Comparison of ENCODE assay signal across 8 cellular contexts in genomic region chr14:91317381-91318313, GRCh38.
A peak's percentile ranks its signal among the peaks of the same experiment; 100 is the strongest.
DNase-seq lines count a peak whose midpoint lies in the region; ATAC-seq and TF ChIP-seq lines count a peak whose summit lies in the region.

No MANE protein-coding gene starts in this region.

- H3K4me1 ChIP-seq in HEK293 (ENCODE audit: control insufficient read depth, insufficient read depth, low read length) = peaks cover 6% of the 10 kb centered on the region
- H3K4me1 ChIP-seq in left lung = peaks cover 11 to 33% of the 10 kb centered on the region in 2 donors

- no peaks in the 10 kb centered on the region for H3K27me3 Mint-ChIP-seq in T-cell
- no peaks in the 10 kb centered on the region for H3K27me3 Mint-ChIP-seq in activated naive CD8-positive, alpha-beta T cell treated with anti-CD3 and anti-CD28 coated beads, Interleukin-2, amount 10 ng/mL, durations not matched to agents 7 days and 5 days
- no peaks in the 10 kb centered on the region for H3K27me3 Mint-ChIP-seq in stimulated activated naive B cell treated with anti-CD40 and anti-IgM and Interleukin-4, amounts not matched to agents 10 μg/mL and 1 μg/mL and 100 μg/mL, for 72 hours

- TF ChIP-seq CTCF in HEK293 (tag by site-specific recombination; IDR thresholded peaks at IDR 0.05) (peak; percentile 50), left lung (IDR thresholded peaks at IDR 0.05) (no peak)

- CTCF ChIA-PET in HEK293 (lab: Yijun Ruan, JAX) = interaction anchor here (0.6 to 9.5 kb wide), 4 partner anchors 10 to 544 kb away, joined by 3 to 77 read pairs (median 5); partner anchors contain the start of gene CCDC88C
- CTCF ChIA-PET in T-cell (lab: Charles Lee) = interaction anchor here in 1 of 2 donors (0.7 to 1.5 kb wide), 7 partner anchors 13 to 110 kb away, joined by 3 to 6 read pairs (median 3); no protein-coding TSS in a partner anchor

- no peak overlapping the region for H3K4me3 ChIP-seq in HEK293 (ENCODE audit: low read depth, low read length)
- H3K4me3 ChIP-seq in left lung = no peak overlapping the region

- intact Hi-C loops in left lung (cut with DNase I) = no loop called here

- peak overlapping the region; percentile 97 to 98 for H3K27ac Mint-ChIP-seq in T-cell
- H3K27ac Mint-ChIP-seq in activated naive CD8-positive, alpha-beta T cell treated with anti-CD3 and anti-CD28 coated beads, Interleukin-2, amount 10 ng/mL, durations not matched to agents 7 days and 5 days = peak overlapping the region; percentile 95
- peak overlapping the region; percentile 95 for H3K27ac Mint-ChIP-seq in stimulated activated naive B cell treated with anti-CD40 and anti-IgM and Interleukin-4, amounts not matched to agents 10 μg/mL and 1 μg/mL and 100 μg/mL, for 72 hours

- peaks cover 80 to 88% (median 80%) of the 10 kb centered on the region in 3 donors for H3K4me1 Mint-ChIP-seq in T-cell
- H3K4me1 Mint-ChIP-seq in activated naive CD8-positive, alpha-beta T cell treated with anti-CD3 and anti-CD28 coated beads, Interleukin-2, amount 10 ng/mL, durations not matched to agents 7 days and 5 days = peaks cover 52% of the 10 kb centered on the region
- peaks cover 60 to 79% of the 10 kb centered on the region in 2 donors for H3K4me1 Mint-ChIP-seq in stimulated activated naive B cell treated with anti-CD40 and anti-IgM and Interleukin-4, amounts not matched to agents 10 μg/mL and 1 μg/mL and 100 μg/mL, for 72 hours

- H3K36me3 ChIP-seq in HEK293 (ENCODE audit: control insufficient read depth in 2 of 2, insufficient read depth in 1 of 2, low read length in 2 of 2) = peaks cover 6 to 66% of the 10 kb centered on the region in 2 experiments
- peaks cover 0 to 53% of the 10 kb centered on the region in 2 donors for H3K36me3 ChIP-seq in left lung

- ATAC-seq in T-cell (replicated peaks in 1 of 4) (peak; percentile 48 to 81 (median 77)), left lung (peak; percentile 80), GM21576 (IDR thresholded peaks at IDR 0.05; ENCODE audit: unreplicated experiment) (no peak)
- peak; percentile 65 for ATAC-seq in activated naive CD8-positive, alpha-beta T cell treated with anti-CD3 and anti-CD28 coated beads, Interleukin-2, amount 10 ng/mL, durations not matched to agents 7 days and 5 days (ENCODE audit: low read depth)
- ATAC-seq in stimulated activated naive B cell treated with anti-CD40 and anti-IgM and Interleukin-4, amounts not matched to agents 10 μg/mL and 1 μg/mL and 100 μg/mL, for 72 hours (replicated peaks) = peak; percentile 51 to 69

- H3K9me3 Mint-ChIP-seq in T-cell = no peaks in the 10 kb centered on the region
- H3K9me3 Mint-ChIP-seq in activated naive CD8-positive, alpha-beta T cell treated with anti-CD3 and anti-CD28 coated beads, Interleukin-2, amount 10 ng/mL, durations not matched to agents 7 days and 5 days = no peaks in the 10 kb centered on the region
- H3K9me3 Mint-ChIP-seq in stimulated activated naive B cell treated with anti-CD40 and anti-IgM and Interleukin-4, amounts not matched to agents 10 μg/mL and 1 μg/mL and 100 μg/mL, for 72 hours = no peaks in the 10 kb centered on the region

- peak overlapping the region; percentile 65 to 73 (median 68) for H3K4me3 Mint-ChIP-seq in T-cell
- peak overlapping the region; percentile 77 for H3K4me3 Mint-ChIP-seq in activated naive CD8-positive, alpha-beta T cell treated with anti-CD3 and anti-CD28 coated beads, Interleukin-2, amount 10 ng/mL, durations not matched to agents 7 days and 5 days
- H3K4me3 Mint-ChIP-seq in stimulated activated naive B cell treated with anti-CD40 and anti-IgM and Interleukin-4, amounts not matched to agents 10 μg/mL and 1 μg/mL and 100 μg/mL, for 72 hours = peak overlapping the region; percentile 59 to 60

- peaks cover 50% of the 10 kb centered on the region for H3K36me3 Mint-ChIP-seq in T-cell
- H3K36me3 Mint-ChIP-seq in activated naive CD8-positive, alpha-beta T cell treated with anti-CD3 and anti-CD28 coated beads, Interleukin-2, amount 10 ng/mL, durations not matched to agents 7 days and 5 days = peaks cover 51% of the 10 kb centered on the region
- peaks cover 62 to 83% of the 10 kb centered on the region in 2 donors for H3K36me3 Mint-ChIP-seq in stimulated activated naive B cell treated with anti-CD40 and anti-IgM and Interleukin-4, amounts not matched to agents 10 μg/mL and 1 μg/mL and 100 μg/mL, for 72 hours

- DNase-seq in T-cell (peak; percentile 72 to 95 (median 81)), left lung (peak; percentile 80 to 93), kidney glomerular epithelial cell (lab: John Stamatoyannopoulos, UW) (no peak), GM03348 (ENCODE audit: low spot score) (no peak)
- DNase-seq in activated naive CD8-positive, alpha-beta T cell treated with anti-CD3 and anti-CD28 coated beads, Interleukin-2, amount 10 ng/mL, durations not matched to agents 7 days and 5 days = peak; percentile 80
- DNase-seq in stimulated activated naive B cell treated with anti-CD40 and anti-IgM and Interleukin-4, amounts not matched to agents 10 μg/mL and 1 μg/mL and 100 μg/mL, for 72 hours = peak; percentile 77

- H3K9me3 ChIP-seq in HEK293 (ENCODE audit: control insufficient read depth, insufficient read depth, low read depth, low read length) (no peaks in the 10 kb centered on the region), left lung (no peaks in the 10 kb centered on the region)

- H3K27ac ChIP-seq in HEK293 (ENCODE audit: extremely low read depth, low read depth, low read length) (no peak overlapping the region), left lung (peak overlapping the region; percentile 10 to 60)

- no peaks in the 10 kb centered on the region for H3K27me3 ChIP-seq in left lung

- POLR2A ChIA-PET in HEK293 (lab: Yijun Ruan, JAX) = no interaction called here
- POLR2A ChIA-PET in T-cell (lab: Charles Lee) = interaction anchor here in 1 of 2 donors (0.6 kb wide), 1 partner anchor 1875 kb away, joined by 4 read pairs; no protein-coding TSS in a partner anchor
- POLR2A ChIA-PET in activated naive CD8-positive, alpha-beta T cell treated with anti-CD3 and anti-CD28 coated beads, Interleukin-2, amount 10 ng/mL, durations not matched to agents 7 days and 5 days (lab: Charles Lee) = interaction anchor here (0.7 to 2.6 kb wide), 18 partner anchors 10 to 204 kb away, joined by 3 to 23 read pairs (median 4); partner anchors contain the start of genes CCDC88C, DGLUCY, GPR68 and PPP4R3A

TF ChIP-seq in HEK293, 187 proteins besides CTCF, POLR2A, EP300 and RAD21 (continues in another document):
- TF ChIP-seq KLF17 (tag by site-specific recombination; IDR thresholded peaks at IDR 0.05) (peak; percentile 58), ZSCAN18 (tag by site-specific recombination; IDR thresholded peaks at IDR 0.05) (no peak), ZNF121 (tag by site-specific recombination; IDR thresholded peaks at IDR 0.05) (peak; percentile 41; the same call in 1 of the 2 replicates), ZFHX2 (tag by site-specific recombination; conservative IDR thresholded peaks at IDR 0.05) (peak; percentile 97), KLF1 (tag by site-specific recombination; IDR thresholded peaks at IDR 0.05) (peak; percentile 94), ZIC2 (tag by site-specific recombination; IDR thresholded peaks at IDR 0.05) (peak; percentile 66), EGR2 (tag by site-specific recombination; IDR thresholded peaks at IDR 0.05; ENCODE audit: low read depth) (peak; percentile 86), ZNF670 (tag by site-specific recombination; IDR thresholded peaks at IDR 0.05; ENCODE audit: low read depth) (no peak), ZBTB20 (tag by site-specific recombination; IDR thresholded peaks at IDR 0.05) (0 out of 2 replicates have a peak, but pooled peaks have one; percentile 25), BCL11B (tag by site-specific recombination; IDR thresholded peaks at IDR 0.05; ENCODE audit: low read depth) (no peak), ZNF791 (tag by site-specific recombination; IDR thresholded peaks at IDR 0.05) (no peak), ZXDB (tag by site-specific recombination; IDR thresholded peaks at IDR 0.05) (peak; percentile 41; the same call in 1 of the 2 replicates), GLIS1 (tag by site-specific recombination; IDR thresholded peaks at IDR 0.05) (0 out of 2 replicates have a peak, but pooled peaks have one; percentile 19), PATZ1 (tag by site-specific recombination; IDR thresholded peaks at IDR 0.05) (0 out of 2 replicates have a peak, but pooled peaks have one; percentile 40), ZSCAN16 (tag by site-specific recombination; IDR thresholded peaks at IDR 0.05) (no peak)

Comparison
In these comparisons a context has a peak if more than half of its experiments do, and no peak if none do; other contexts are left out.
1. DNase-seq: peak in T-cell (34 of 34), activated naive CD8-positive, alpha-beta T cell treated with anti-CD3 and anti-CD28 coated beads, Interleukin-2, amount 10 ng/mL, durations not matched to agents 7 days and 5 days (single experiment), left lung (2 of 2) and stimulated activated naive B cell treated with anti-CD40 and anti-IgM and Interleukin-4, amounts not matched to agents 10 μg/mL and 1 μg/mL and 100 μg/mL, for 72 hours (single experiment); none in kidney glomerular epithelial cell (single experiment) and GM03348 (single experiment).
2. Peak in every context shown above with its lines, with median percentiles within 50 percentile points of each other: H3K27ac Mint-ChIP-seq and H3K4me3 Mint-ChIP-seq.